15 cellular contexts compared by ENCODE assay signal in the genomic region with DNA sequence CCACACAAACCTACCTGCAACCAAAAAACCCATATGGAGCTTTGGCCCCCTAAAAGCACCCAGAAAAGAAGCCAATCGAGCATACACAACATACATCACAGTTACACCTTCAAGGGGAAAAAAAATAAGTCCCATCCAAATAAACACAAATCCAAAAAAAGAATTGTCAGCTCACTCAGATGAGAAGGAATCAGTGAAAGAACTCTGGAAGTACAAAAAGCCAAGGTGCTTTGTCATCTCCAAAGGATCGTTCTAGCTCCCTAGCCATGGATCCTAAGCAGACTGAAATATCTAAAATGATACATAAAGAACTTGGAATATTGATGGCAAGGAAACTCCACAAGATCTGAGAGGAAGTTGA.
"Had no signal": no experiment of that assay in that cellular context is flagged by ENCODE, and none has a peak within 500 bp of the region (broad histone marks: within the 10 kb centered on the region; RNA-seq: fewer than 3 reads in every experiment).

No MANE protein-coding gene starts in this region.

- H3K9me3 Mint-ChIP-seq: activated CD4-positive, alpha-beta T cell treated with anti-CD3 and anti-CD28 coated beads, Interleukin-2, amount 10 ng/mL, durations not matched to agents 7 days and 5 days had no signal

- H3K27ac ChIP-seq: ascending aorta, left ventricle myocardium inferior, prostate gland, suprapubic skin had no signal

- H3K4me3 ChIP-seq: ascending aorta, left ventricle myocardium inferior, prostate gland, suprapubic skin had no signal

- H3K27ac Mint-ChIP-seq: activated B cell treated with CpG ODN at 0.5 μM for 24 hours; activated CD4-positive, alpha-beta T cell treated with anti-CD3 and anti-CD28 coated beads, Interleukin-2, amount 10 ng/mL, durations not matched to agents 7 days and 5 days; activated T-helper 17 cell treated with anti-CD3 and anti-CD28 coated beads, Interleukin-2, amount 50 U/mL, for 72 hours had no signal

- H3K9me3 ChIP-seq: ascending aorta, prostate gland, suprapubic skin had no signal

- H3K36me3 ChIP-seq: prostate gland had no signal

- H3K4me1 Mint-ChIP-seq: activated B cell treated with CpG ODN at 0.5 μM for 24 hours had no signal

- FAIRE-seq: colon, endometrium, kidney, small intestine had no signal

- H3K27me3 Mint-ChIP-seq: activated B cell treated with CpG ODN at 0.5 μM for 24 hours; activated CD4-positive, alpha-beta T cell treated with anti-CD3 and anti-CD28 coated beads, Interleukin-2, amount 10 ng/mL, durations not matched to agents 7 days and 5 days; activated T-helper 17 cell treated with anti-CD3 and anti-CD28 coated beads, Interleukin-2, amount 50 U/mL, for 72 hours; naive thymus-derived CD8-positive, alpha-beta T cell had no signal

- DNase-seq: activated B cell treated with CpG ODN at 0.5 μM for 24 hours; hippocampal formation; kidney; left ventricle myocardium inferior; right cardiac atrium; stimulated activated naive CD4-positive, alpha-beta T cell treated with Interleukin-2 at 50 U/mL for 16 hours had no signal

- H3K27me3 ChIP-seq: ascending aorta, suprapubic skin had no signal

- ATAC-seq: naive thymus-derived CD8-positive, alpha-beta T cell; right cardiac atrium had no signal

- H3K4me3 Mint-ChIP-seq: activated B cell treated with CpG ODN at 0.5 μM for 24 hours; activated CD4-positive, alpha-beta T cell treated with anti-CD3 and anti-CD28 coated beads, Interleukin-2, amount 10 ng/mL, durations not matched to agents 7 days and 5 days; activated T-helper 17 cell treated with anti-CD3 and anti-CD28 coated beads, Interleukin-2, amount 50 U/mL, for 72 hours; naive thymus-derived CD8-positive, alpha-beta T cell had no signal
